9 cellular contexts compared by ENCODE assay signal in the genomic region with DNA sequence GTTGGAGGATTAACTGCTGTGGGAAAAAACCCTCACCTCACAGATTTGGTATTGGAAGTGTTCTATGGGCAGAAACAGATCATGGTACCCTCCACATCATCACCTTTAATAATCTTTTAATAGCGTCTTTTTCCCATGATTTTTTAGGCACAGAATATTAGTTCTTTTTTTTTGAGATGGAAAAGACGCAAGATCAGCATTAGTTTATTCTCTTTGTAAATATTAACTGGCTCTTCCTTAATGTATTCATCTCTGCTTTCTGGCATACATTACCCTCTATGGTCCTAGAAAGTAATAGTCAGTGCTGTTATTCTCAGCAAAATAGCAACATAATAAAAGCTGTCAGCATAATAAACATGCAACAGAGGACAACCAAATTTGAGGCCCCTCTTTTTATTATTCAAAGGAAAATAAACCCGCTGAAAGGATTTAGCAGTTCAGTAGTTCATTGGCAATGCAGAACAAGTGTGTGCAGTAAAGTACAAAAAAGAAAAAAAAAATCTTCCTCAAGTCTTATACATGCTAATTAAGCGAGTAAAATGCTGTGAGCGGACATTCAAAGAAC. TPM values are rescaled to one million over a fixed set of nuclear protein-coding genes. Genes with fewer than 3 reads are reported as not detected.
"Had no signal": no experiment of that assay in that cellular context is flagged by ENCODE, and none has a peak within 500 bp of the region (broad histone marks: within the 10 kb centered on the region; RNA-seq: fewer than 3 reads in every experiment).

No MANE protein-coding gene starts in this region.

- FAIRE-seq: HepG2, K562 had no signal

- H3K4me3 Mint-ChIP-seq: HFFc6 had no signal

- H2AFZ ChIP-seq: GM23248 had no signal

- H3K9me3 Mint-ChIP-seq: HFFc6 had no signal

- H3K4me3 ChIP-seq: GM23248, HAP-1, K562 had no signal

- H3K9me3 ChIP-seq: HAP-1 had no signal

- H3K36me3 ChIP-seq: HAP-1 had no signal

- H3K9ac ChIP-seq: GM23248 had no signal

- H3K27ac ChIP-seq: GM23248, HL-60 had no signal

- ATAC-seq: HCT116, HepG2, K562 had no signal

- H3K27ac Mint-ChIP-seq: HFFc6 had no signal

- DNase-seq: GM23248, GOT3, H7, HFFc6 had no signal

RNA-seq across cellular contexts. Expression of a gene that starts 37.5 kb away (rescaled TPM):
- polyA plus RNA-seq: GM23248, HepG2, K562 had no signal
